Comparison of ENCODE assay signal across 8 cellular contexts in genomic region chr6:35687658-35688604, GRCh38. TPM values are rescaled to one million over a fixed set of nuclear protein-coding genes. Genes with fewer than 3 reads are reported as not detected.
A peak's percentile ranks its signal among the peaks of the same experiment; 100 is the strongest.
DNase-seq lines count a peak whose midpoint lies in the region; ATAC-seq, FAIRE-seq and TF ChIP-seq lines count a peak whose summit lies in the region.

No MANE protein-coding gene starts in this region.

- H3K4me3 Mint-ChIP-seq in type B pancreatic cell: peak overlapping the region; percentile 93

- H3K4me1 ChIP-seq in osteoblast (ENCODE audit: insufficient read depth, low read length): peaks cover 5% of the 10 kb centered on the region

- intact Hi-C loops in head of caudate nucleus (cut with DNase I): no loop called here

- no peaks in the 10 kb centered on the region for H3K27me3 ChIP-seq in osteoblast (ENCODE audit: insufficient read depth, low read length)

- no peaks in the 10 kb centered on the region for H3K36me3 ChIP-seq in osteoblast (ENCODE audit: insufficient read depth, low read length)

- H3K36me3 Mint-ChIP-seq in type B pancreatic cell: no peaks in the 10 kb centered on the region

- H3K4me3 ChIP-seq in osteoblast (ENCODE audit: insufficient read depth, low read length): peak overlapping the region; percentile 81

- no peak for FAIRE-seq in RCC 7860 (lab: Jason Lieb, UNC)

- H3K27ac Mint-ChIP-seq in type B pancreatic cell: peak overlapping the region; percentile 42

- peaks cover 16% of the 10 kb centered on the region for H3K27me3 Mint-ChIP-seq in type B pancreatic cell

- DNase-seq in CD1c-positive myeloid dendritic cell (ENCODE audit: extremely low spot score): peak; percentile 57
- DNase-seq in RCC 7860 (ENCODE audit: low spot score): peak; percentile 35
- DNase-seq in activated gamma-delta T cell treated with anti-CD3 and anti-CD28 coated beads, Interleukin-2, amount 50 U/mL, for 16 hours (ENCODE audit: low read depth): peak; percentile 33
- DNase-seq in head of caudate nucleus: peak in 39 of 42 donors; percentile 13 to 71 (median 35)
- peak; percentile 91 for DNase-seq in osteoblast (ENCODE audit: insufficient read length, low spot score, missing footprints)
- peak; percentile 70 for DNase-seq in type B pancreatic cell (ENCODE audit: extremely low spot score, unreplicated experiment)

- peaks cover 14% of the 10 kb centered on the region for H3K4me1 Mint-ChIP-seq in type B pancreatic cell (ENCODE audit: unreplicated experiment)

- peaks cover 31% of the 10 kb centered on the region for H3K79me2 ChIP-seq in osteoblast (ENCODE audit: insufficient read depth, low read length)

- H2AFZ ChIP-seq in osteoblast (ENCODE audit: low read length): peak overlapping the region; percentile 92

- ATAC-seq in GM19372 (IDR thresholded peaks at IDR 0.05; ENCODE audit: low read depth, unreplicated experiment): peak; percentile 40
- ATAC-seq in HG03442 (IDR thresholded peaks at IDR 0.05; ENCODE audit: unreplicated experiment): peak; percentile 31

- H4K20me1 ChIP-seq in osteoblast (ENCODE audit: insufficient read depth, low read length): no peaks in the 10 kb centered on the region

- H3K9me3 ChIP-seq in osteoblast (ENCODE audit: low read depth, low read length): no peaks in the 10 kb centered on the region

- no peaks in the 10 kb centered on the region for H3K9me3 Mint-ChIP-seq in type B pancreatic cell

- H3K4me2 ChIP-seq in osteoblast (ENCODE audit: insufficient read depth, low read length): peak overlapping the region; percentile 96

- H3K27ac ChIP-seq in osteoblast (ENCODE audit: low read depth, low read length): peak overlapping the region; percentile 45

- no peak for TF ChIP-seq CTCF in osteoblast (IDR thresholded peaks at IDR 0.05; ENCODE audit: extremely low read depth, low read depth, low read length)
- no peak for TF ChIP-seq CTCF in type B pancreatic cell (conservative IDR thresholded peaks at IDR 0.05)

RNA-seq across cellular contexts. Expression of gene FKBP5, which starts 0.8 kb away (rescaled TPM):
- total RNA-seq in osteoblast (5.1 and 6.2 TPM in 2 replicates), type B pancreatic cell (ENCODE audit: low replicate concordance) (2.0 and 12.5 TPM in 2 replicates)

RNA-seq across cellular contexts. Expression of gene ARMC12, which starts 48.9 kb away (rescaled TPM):
- total RNA-seq in osteoblast: 0.36 and 0.59 TPM in 2 replicates
- total RNA-seq in type B pancreatic cell (ENCODE audit: low replicate concordance): 0.26 and 1.8 TPM in 2 replicates

Comparison
In these comparisons a context has a peak if more than half of its experiments do, and no peak if none do; other contexts are left out.
1. Peak in every context shown above with its lines: DNase-seq, ATAC-seq, H3K4me3 ChIP-seq and H3K27ac ChIP-seq.
2. DNase-seq: peak in every context shown above with its lines; median percentile 91 in osteoblast; 70 in type B pancreatic cell; 57 in CD1c-positive myeloid dendritic cell; 35 in RCC 7860; 35 in head of caudate nucleus; 33 in activated gamma-delta T cell treated with anti-CD3 and anti-CD28 coated beads, Interleukin-2, amount 50 U/mL, for 16 hours.